17 cellular contexts compared by ENCODE assay signal in the genomic region with DNA sequence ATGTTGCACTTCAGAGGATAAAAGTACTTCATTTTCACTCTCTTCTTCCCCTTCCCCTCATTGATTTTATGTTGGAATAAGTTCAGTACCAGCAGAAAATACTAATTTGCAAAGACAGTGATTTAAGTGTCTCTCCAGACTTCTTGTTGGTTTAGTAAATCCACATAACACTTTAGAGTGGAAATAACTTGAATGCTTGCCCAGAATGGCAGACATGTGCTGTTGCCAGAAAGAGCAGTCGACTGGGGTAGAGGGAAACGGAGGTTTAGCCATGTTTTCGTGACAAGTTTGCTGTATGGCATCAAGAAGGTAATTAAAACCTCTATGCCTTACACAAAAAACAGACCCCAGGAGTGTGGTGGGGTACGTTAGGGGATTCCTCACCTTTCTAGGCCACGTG.
DNase-seq lines count a peak whose midpoint lies in the region; ATAC-seq, FAIRE-seq and TF ChIP-seq lines count a peak whose summit lies in the region.
"Had no signal": no experiment of that assay in that cellular context is flagged by ENCODE, and none has a peak within 500 bp of the region (broad histone marks: within the 10 kb centered on the region; RNA-seq: fewer than 3 reads in every experiment).

No MANE protein-coding gene starts in this region.

- FAIRE-seq in astrocyte (lab: Jason Lieb, UNC) (no peak), RCC 7860 (lab: Jason Lieb, UNC) (no peak)

- no peaks in the 10 kb centered on the region for H3K36me3 Mint-ChIP-seq in astrocyte (ENCODE audit: low read depth, unreplicated experiment)

- no peak for TF ChIP-seq CTCF in astrocyte (IDR thresholded peaks at IDR 0.05; ENCODE audit: insufficient read depth, low read depth, low read length)

- H3K27me3 Mint-ChIP-seq in astrocyte (ENCODE audit: low read depth, unreplicated experiment): peaks cover 6% of the 10 kb centered on the region
- H3K27me3 Mint-ChIP-seq: activated B cell treated with CpG ODN at 0.5 μM for 24 hours; activated naive CD8-positive, alpha-beta T cell; B cell had no signal

- no peaks in the 10 kb centered on the region for H3K27me3 ChIP-seq in astrocyte (ENCODE audit: insufficient read depth, low read length)
- H3K27me3 ChIP-seq: transverse colon had no signal

- H3K27ac ChIP-seq in astrocyte (ENCODE audit: low read depth, low read length): no peak overlapping the region
- H3K27ac ChIP-seq: transverse colon had no signal

- H3K27ac Mint-ChIP-seq in astrocyte (ENCODE audit: unreplicated experiment): no peak overlapping the region
- H3K27ac Mint-ChIP-seq: activated B cell treated with CpG ODN at 0.5 μM for 24 hours; activated naive CD8-positive, alpha-beta T cell; B cell; H9 had no signal

- no peaks in the 10 kb centered on the region for H3K79me2 ChIP-seq in astrocyte (ENCODE audit: insufficient read depth, low read length)

- peak; percentile 94 for DNase-seq in DMS79 treated with DMSO at 0.1 percent for 48 hours (lab: John Stamatoyannopoulos, UW)
- peak; percentile 30 for DNase-seq in NCI-H1092 (lab: John Stamatoyannopoulos, UW)
- peak; percentile 41 for DNase-seq in astrocyte (ENCODE audit: low read depth)
- DNase-seq in myocyte (ENCODE audit: low read depth): peak; percentile 24
- DNase-seq in RCC 7860 (ENCODE audit: low spot score): no peak
- no peak for DNase-seq in NCI-H82 (lab: John Stamatoyannopoulos, UW)
- DNase-seq: activated B cell treated with CpG ODN at 0.5 μM for 24 hours, Kasumi-1, kidney glomerular epithelial cell, NCI-H1436 treated with DMSO at 0.1 percent for 48 hours, NCI-H69, RPMI8226, transverse colon had no signal

- H3K4me1 Mint-ChIP-seq in astrocyte (ENCODE audit: low read depth, unreplicated experiment): no peaks in the 10 kb centered on the region
- H3K4me1 Mint-ChIP-seq: H9 had no signal

- H3K9ac ChIP-seq in astrocyte (ENCODE audit: low read length): no peak overlapping the region

- no peaks in the 10 kb centered on the region for H3K9me3 Mint-ChIP-seq in astrocyte (ENCODE audit: unreplicated experiment)

- H4K20me1 ChIP-seq in astrocyte (ENCODE audit: insufficient read depth, low read length): no peaks in the 10 kb centered on the region

- ATAC-seq in activated CD4-positive, CD25-positive, alpha-beta regulatory T cell treated with anti-CD3 and anti-CD28 coated beads, Interleukin-2, amount 50 U/mL, for 24 hours: no peak

- H3K4me3 ChIP-seq in astrocyte (ENCODE audit: insufficient read depth, low read depth, low read length): no peak overlapping the region
- H3K4me3 ChIP-seq: transverse colon had no signal

- no peak overlapping the region for H3K4me3 Mint-ChIP-seq in astrocyte (ENCODE audit: unreplicated experiment)
- H3K4me3 Mint-ChIP-seq: activated B cell treated with CpG ODN at 0.5 μM for 24 hours; activated naive CD8-positive, alpha-beta T cell; B cell; H9 had no signal

- peak overlapping the region; percentile 31 for H2AFZ ChIP-seq in astrocyte (ENCODE audit: low read depth, low read length)

- peak overlapping the region; percentile 42 for H3K4me2 ChIP-seq in astrocyte (ENCODE audit: low read length)

- H3K9me3 ChIP-seq in astrocyte (ENCODE audit: insufficient read depth, low read depth, low read length): no peaks in the 10 kb centered on the region

- H3K4me1 ChIP-seq in astrocyte (ENCODE audit: insufficient read depth, low read length): no peaks in the 10 kb centered on the region

- H3K36me3 ChIP-seq in astrocyte (ENCODE audit: insufficient read depth, low read length): no peaks in the 10 kb centered on the region
- H3K36me3 ChIP-seq: transverse colon had no signal

Comparison
In these comparisons a context has a peak if more than half of its experiments do, and no peak if none do; other contexts are left out.
1. DNase-seq: peak in DMS79 treated with DMSO at 0.1 percent for 48 hours (single experiment), NCI-H1092 (single experiment), astrocyte (single experiment) and myocyte (single experiment); none in RCC 7860 (single experiment) and NCI-H82 (single experiment).